8 cellular contexts compared by ENCODE assay signal in the genomic region with DNA sequence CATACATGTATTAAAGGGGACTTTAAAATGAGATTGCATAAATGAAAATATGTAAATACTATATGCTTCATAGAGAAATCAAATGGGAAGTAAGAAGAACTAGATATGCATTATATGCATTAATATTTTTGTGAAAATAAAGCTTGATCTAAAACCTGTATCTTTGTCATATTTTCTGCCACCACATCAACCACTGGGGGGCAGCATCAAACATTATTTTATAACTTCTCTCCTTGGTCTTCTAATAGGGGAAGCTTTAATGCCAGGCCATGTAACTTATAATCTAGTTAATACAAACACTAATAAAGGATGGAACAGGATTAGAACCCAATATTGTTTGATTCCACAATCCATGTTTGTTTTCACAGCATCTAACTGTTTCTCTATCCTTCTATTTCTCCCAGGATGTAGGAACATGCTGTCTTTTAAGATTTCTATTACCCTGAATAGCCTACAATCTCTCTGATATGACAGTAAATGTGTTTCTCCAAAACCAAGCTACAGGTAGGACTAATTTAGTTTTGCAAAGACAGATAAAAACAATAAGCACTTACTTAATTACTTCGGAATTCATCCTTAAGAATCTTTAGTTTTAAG. TPM values are rescaled to one million over a fixed set of nuclear protein-coding genes. Genes with fewer than 3 reads are reported as not detected.
DNase-seq lines count a peak whose midpoint lies in the region; ATAC-seq and TF ChIP-seq lines count a peak whose summit lies in the region.

No MANE protein-coding gene starts in this region.

- no peaks in the 10 kb centered on the region for H3K36me3 Mint-ChIP-seq in activated T-helper 2 cell treated with anti-CD3 and anti-CD28 coated beads, Interferon-gamma antibody, Interleukin-2, Interleukin-4, amounts not matched to agents 10 μg/mL and 5 μg/mL and 100 μg/mL, durations not matched to agents 14 hours and 24 hours and 36 hours (ENCODE audit: low read depth)

- DNase-seq in activated CD4-positive, alpha-beta T cell treated with anti-CD3 and anti-CD28 coated beads for 24 hours (ENCODE audit: low read depth in 2 of 2) = peak; percentile 23
- no peak for DNase-seq in activated CD4-positive, alpha-beta T cell treated with anti-CD3 and anti-CD28 coated beads for 1 hour
- peak; percentile 3 for DNase-seq in SK-N-DZ (ENCODE audit: low spot score)
- peak in 1 of 10 donors; percentile 66 for DNase-seq in dorsolateral prefrontal cortex
- DNase-seq in midbrain (lab: John Stamatoyannopoulos, UW) = peak; percentile 57
- DNase-seq in activated T-helper 2 cell treated with anti-CD3 and anti-CD28 coated beads, Interferon-gamma antibody, Interleukin-2, Interleukin-4, amounts not matched to agents 10 μg/mL and 5 μg/mL and 100 μg/mL, durations not matched to agents 14 hours and 24 hours and 36 hours (ENCODE audit: low spot score) = no peak
- DNase-seq in NCI-H2029 treated with DMSO at 0.1 percent for 48 hours (lab: John Stamatoyannopoulos, UW) = no peak

- H3K4me3 ChIP-seq in dorsolateral prefrontal cortex = no peak overlapping the region

- H3K4me3 Mint-ChIP-seq in activated T-helper 2 cell treated with anti-CD3 and anti-CD28 coated beads, Interferon-gamma antibody, Interleukin-2, Interleukin-4, amounts not matched to agents 10 μg/mL and 5 μg/mL and 100 μg/mL, durations not matched to agents 14 hours and 24 hours and 36 hours (ENCODE audit: low read depth) = no peak overlapping the region

- peaks cover 24% of the 10 kb centered on the region for H3K27me3 Mint-ChIP-seq in activated T-helper 2 cell treated with anti-CD3 and anti-CD28 coated beads, Interferon-gamma antibody, Interleukin-2, Interleukin-4, amounts not matched to agents 10 μg/mL and 5 μg/mL and 100 μg/mL, durations not matched to agents 14 hours and 24 hours and 36 hours (ENCODE audit: low read depth)

- TF ChIP-seq CTCF in dorsolateral prefrontal cortex (IDR thresholded peaks at IDR 0.05 in 54 of 56, conservative IDR thresholded peaks at IDR 0.05 in 2 of 56; ENCODE audit: low read depth in 1 of 56, partially characterized antibody in 56 of 56) = peak; percentile 53 to 88 (median 72)

- H3K27ac Mint-ChIP-seq in activated T-helper 2 cell treated with anti-CD3 and anti-CD28 coated beads, Interferon-gamma antibody, Interleukin-2, Interleukin-4, amounts not matched to agents 10 μg/mL and 5 μg/mL and 100 μg/mL, durations not matched to agents 14 hours and 24 hours and 36 hours = no peak overlapping the region

- peak; percentile 48 for ATAC-seq in HG03378 (IDR thresholded peaks at IDR 0.05; ENCODE audit: unreplicated experiment)

- intact Hi-C loops in dorsolateral prefrontal cortex (cut with DNase I) = loop anchor here (2.0 to 5.0 kb wide), 3 partner anchors 286 to 366 kb away; no protein-coding TSS in a partner anchor
- intact Hi-C loops in activated T-helper 2 cell treated with anti-CD3 and anti-CD28 coated beads, Interferon-gamma antibody, Interleukin-2, Interleukin-4, amounts not matched to agents 10 μg/mL and 5 μg/mL and 100 μg/mL, durations not matched to agents 14 hours and 24 hours and 36 hours (cut with micrococcal nuclease) = loop anchor here (5.0 to 10.0 kb wide), 3 partner anchors 284 to 674 kb away; no protein-coding TSS in a partner anchor

- peaks cover 0 to 15% (median 0%) of the 10 kb centered on the region in 45 donors for H3K27me3 ChIP-seq in dorsolateral prefrontal cortex

- no peaks in the 10 kb centered on the region for H3K4me1 Mint-ChIP-seq in activated T-helper 2 cell treated with anti-CD3 and anti-CD28 coated beads, Interferon-gamma antibody, Interleukin-2, Interleukin-4, amounts not matched to agents 10 μg/mL and 5 μg/mL and 100 μg/mL, durations not matched to agents 14 hours and 24 hours and 36 hours (ENCODE audit: low read depth)

- H3K27ac ChIP-seq in dorsolateral prefrontal cortex = no peak overlapping the region

- no peaks in the 10 kb centered on the region for H3K9me3 Mint-ChIP-seq in activated T-helper 2 cell treated with anti-CD3 and anti-CD28 coated beads, Interferon-gamma antibody, Interleukin-2, Interleukin-4, amounts not matched to agents 10 μg/mL and 5 μg/mL and 100 μg/mL, durations not matched to agents 14 hours and 24 hours and 36 hours

RNA-seq across cellular contexts. Expression of gene QRFPR, which starts 10.0 kb away (rescaled TPM):
- polyA plus RNA-seq in SK-N-DZ (2014; cell fraction: cytosol; rRNA removed) = not detected in 2 replicates
- not detected in 2 replicates for polyA plus RNA-seq in SK-N-DZ (2014; cell fraction: nucleus; rRNA removed)
- 1 to 10 TPM in 88 of 120 experiments, under 1 TPM in 29, not detected in 3; 0.39 to 3.2 (median 1.5) TPM for total RNA-seq in dorsolateral prefrontal cortex
- total RNA-seq in activated T-helper 2 cell treated with anti-CD3 and anti-CD28 coated beads, Interferon-gamma antibody, Interleukin-2, Interleukin-4, amounts not matched to agents 10 μg/mL and 5 μg/mL and 100 μg/mL, durations not matched to agents 14 hours and 24 hours and 36 hours = not detected in 2 replicates

Comparison
In these comparisons a context has a peak if more than half of its experiments do, and no peak if none do; other contexts are left out.
1. DNase-seq: peak in activated CD4-positive, alpha-beta T cell treated with anti-CD3 and anti-CD28 coated beads for 24 hours (2 of 2), SK-N-DZ (single experiment) and midbrain (single experiment); none in activated CD4-positive, alpha-beta T cell treated with anti-CD3 and anti-CD28 coated beads for 1 hour (single experiment), activated T-helper 2 cell treated with anti-CD3 and anti-CD28 coated beads, Interferon-gamma antibody, Interleukin-2, Interleukin-4, amounts not matched to agents 10 μg/mL and 5 μg/mL and 100 μg/mL, durations not matched to agents 14 hours and 24 hours and 36 hours (single experiment) and NCI-H2029 treated with DMSO at 0.1 percent for 48 hours (single experiment).